ENCODE assay signal across 18 cellular contexts in the genomic region with DNA sequence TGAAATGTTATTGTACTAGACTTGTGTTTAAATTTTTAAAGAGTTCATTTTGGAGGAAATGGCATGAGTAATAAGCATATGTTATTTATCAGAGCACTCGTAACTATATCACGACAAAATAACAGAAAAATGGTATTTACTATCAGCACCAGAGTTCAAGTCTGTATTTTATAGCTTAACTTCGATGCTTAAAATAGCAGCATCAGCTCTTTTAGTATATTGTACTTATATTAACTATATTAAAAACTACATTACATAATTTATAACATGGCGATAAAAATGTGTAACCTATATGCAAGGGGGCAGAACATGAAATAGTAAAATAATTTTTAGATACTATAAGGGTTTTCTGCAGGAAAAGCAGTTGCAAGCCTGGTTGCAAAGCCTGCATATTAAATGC.
"Had no signal": no experiment of that assay in that cellular context is flagged by ENCODE, and none has a peak within 500 bp of the region (broad histone marks: within the 10 kb centered on the region; RNA-seq: fewer than 3 reads in every experiment).

No MANE protein-coding gene starts in this region.

- H3K36me3 ChIP-seq: ovary, spleen, tibial nerve, upper lobe of right lung, vagina had no signal

- FAIRE-seq: endometrium had no signal

- DNase-seq: effector memory CD4-positive, alpha-beta T cell; foreskin keratinocyte; hippocampal formation; mammary epithelial cell; naive thymus-derived CD8-positive, alpha-beta T cell; nucleus accumbens; ovary; right cardiac atrium; spleen; stimulated activated CD4-positive, alpha-beta T cell treated with anti-CD3 and anti-CD28 coated beads, Interleukin-15, amount 100 ng/mL, for 24 hours; stimulated activated CD4-positive, alpha-beta T cell treated with anti-CD3 and anti-CD28 coated beads, Interleukin-1b, Interleukin-23, amount 100 ng/mL, for 48 hours; stimulated activated CD4-positive, alpha-beta T cell treated with anti-CD3 and anti-CD28 coated beads, Interleukin-4, amount 100 ng/mL, for 24 hours; upper lobe of right lung had no signal

- H3K4me1 ChIP-seq: foreskin keratinocyte, spleen, tibial nerve, upper lobe of right lung, vagina had no signal

- ATAC-seq: esophagus mucosa; naive thymus-derived CD8-positive, alpha-beta T cell; stimulated activated memory B cell treated with anti-CD40 and anti-IgM and Interleukin-4, amounts not matched to agents 10 μg/mL and 1 μg/mL and 100 μg/mL, for 72 hours; upper lobe of right lung had no signal

- H3K4me3 ChIP-seq: ovary, spleen, tibial nerve, upper lobe of right lung, vagina had no signal

- H3K27me3 ChIP-seq: foreskin keratinocyte, ovary, spleen, tibial nerve, upper lobe of right lung, vagina had no signal

- H3K9me3 ChIP-seq: ovary, spleen, tibial nerve, upper lobe of right lung, vagina had no signal

- H3K27ac ChIP-seq: foreskin keratinocyte, ovary, spleen, tibial nerve, upper lobe of right lung, vagina had no signal
